8 cellular contexts compared by ENCODE assay signal in genomic region chr1:32741417-32742131, GRCh38. TPM values are rescaled to one million over a fixed set of nuclear protein-coding genes. Genes with fewer than 3 reads are reported as not detected.
DNase-seq lines count a peak whose midpoint lies in the region; ATAC-seq and TF ChIP-seq lines count a peak whose summit lies in the region.

No MANE protein-coding gene starts in this region.

- H3F3A ChIP-seq in neural progenitor cell (ENCODE audit: low read depth) = peaks cover 53% of the 10 kb centered on the region

- H3K27me3 Mint-ChIP-seq in activated T-cell treated with anti-CD3 and anti-CD28 coated beads, Interleukin-2, amount 50 U/mL, for 4 hours (ENCODE audit: low read depth) = peaks cover 20% of the 10 kb centered on the region
- H3K27me3 Mint-ChIP-seq in neural progenitor cell (ENCODE audit: insufficient read depth, low read depth) = peaks cover 17% of the 10 kb centered on the region

- peak; percentile 45 to 56 for ATAC-seq in activated T-cell treated with anti-CD3 and anti-CD28 coated beads, Interleukin-2, amount 50 U/mL, for 4 hours
- ATAC-seq in SK-N-SH treated with all-trans-retinoic acid at 6 μM for 48 hours = peak; percentile 70

- H4K20me1 ChIP-seq in neural progenitor cell (ENCODE audit: low read depth) = peaks cover 14% of the 10 kb centered on the region

- TF ChIP-seq CTCF in fibroblast of mammary gland (conservative IDR thresholded peaks at IDR 0.05; ENCODE audit: control insufficient read depth, insufficient read depth, low read depth, low read length) = no peak
- TF ChIP-seq CTCF in neural progenitor cell (IDR thresholded peaks at IDR 0.05) = peak; percentile 48

- H3K27ac Mint-ChIP-seq in neural progenitor cell = no peak overlapping the region

- no peaks in the 10 kb centered on the region for H3K4me1 Mint-ChIP-seq in activated T-cell treated with anti-CD3 and anti-CD28 coated beads, Interleukin-2, amount 50 U/mL, for 4 hours (ENCODE audit: low read depth)
- peaks cover 31% of the 10 kb centered on the region for H3K4me1 Mint-ChIP-seq in neural progenitor cell

- no peaks in the 10 kb centered on the region for H3K36me3 Mint-ChIP-seq in activated T-cell treated with anti-CD3 and anti-CD28 coated beads, Interleukin-2, amount 50 U/mL, for 4 hours (ENCODE audit: insufficient read depth)
- no peaks in the 10 kb centered on the region for H3K36me3 Mint-ChIP-seq in neural progenitor cell

- H3K4me3 Mint-ChIP-seq in activated T-cell treated with anti-CD3 and anti-CD28 coated beads, Interleukin-2, amount 50 U/mL, for 4 hours = peak overlapping the region; percentile 72
- peak overlapping the region; percentile 89 for H3K4me3 Mint-ChIP-seq in neural progenitor cell

- H3K4me1 ChIP-seq in neural progenitor cell = peaks cover 42% of the 10 kb centered on the region

- H3K9me3 Mint-ChIP-seq in activated T-cell treated with anti-CD3 and anti-CD28 coated beads, Interleukin-2, amount 50 U/mL, for 4 hours = no peaks in the 10 kb centered on the region
- no peaks in the 10 kb centered on the region for H3K9me3 Mint-ChIP-seq in neural progenitor cell

- no peak overlapping the region for H3K9ac ChIP-seq in neural progenitor cell

- peak overlapping the region; percentile 89 for H2AFZ ChIP-seq in neural progenitor cell (replicated peaks)

- H3K27ac ChIP-seq in neural progenitor cell = no peak overlapping the region

- H3K4me3 ChIP-seq in fibroblast of mammary gland (ENCODE audit: control insufficient read depth, low read depth, low read length) (peak overlapping the region; percentile 51), neural progenitor cell (peak overlapping the region; percentile 83)

- no peaks in the 10 kb centered on the region for H3K9me3 ChIP-seq in neural progenitor cell (ENCODE audit: low read depth)

- H3K79me2 ChIP-seq in neural progenitor cell (ENCODE audit: low read depth) = no peaks in the 10 kb centered on the region

- H3K27me3 ChIP-seq in neural progenitor cell = peaks cover 14% of the 10 kb centered on the region

- no peak for DNase-seq in activated T-cell treated with anti-CD3 and anti-CD28 coated beads, Interleukin-2, amount 50 U/mL, for 4 hours
- DNase-seq in activated T-cell treated with anti-CD3 and anti-CD28 coated beads for 4 hours = no peak
- no peak for DNase-seq in fibroblast of mammary gland (ENCODE audit: low read depth)
- DNase-seq in neural progenitor cell (ENCODE audit: low spot score) = peak; percentile 66
- DNase-seq in activated CD4-positive, CD25-positive, alpha-beta regulatory T cell (lab: John Stamatoyannopoulos, UW) = no peak
- no peak for DNase-seq in NCI-H187 treated with DMSO at 0.1 percent for 48 hours (lab: John Stamatoyannopoulos, UW)
- DNase-seq in GF-D8 (lab: John Stamatoyannopoulos, UW) = no peak

- peak overlapping the region; percentile 97 for H3K4me2 ChIP-seq in neural progenitor cell

- H3K36me3 ChIP-seq in neural progenitor cell = no peaks in the 10 kb centered on the region

TF ChIP-seq in SK-N-SH treated with all-trans-retinoic acid at 6 μM for 48 hours, 23 proteins besides CTCF, POLR2A, EP300 and RAD21:
- TF ChIP-seq PPARA (CRISPR knock-in tag; IDR thresholded peaks at IDR 0.05; ENCODE audit: borderline replicate concordance) (no peak), ESRRG (CRISPR knock-in tag; IDR thresholded peaks at IDR 0.05) (no peak), TSHZ2 (CRISPR knock-in tag; IDR thresholded peaks at IDR 0.05) (no peak), CSRNP3 (CRISPR knock-in tag; IDR thresholded peaks at IDR 0.05) (no peak), CREB5 (CRISPR knock-in tag; IDR thresholded peaks at IDR 0.05; ENCODE audit: low read depth) (no peak), ZC3H10 (CRISPR knock-in tag; IDR thresholded peaks at IDR 0.05) (no peak), CSDC2 (CRISPR knock-in tag; IDR thresholded peaks at IDR 0.05) (no peak), ARNTL (CRISPR knock-in tag; IDR thresholded peaks at IDR 0.05; ENCODE audit: borderline replicate concordance, low read depth) (no peak), ZNF8 (CRISPR knock-in tag; IDR thresholded peaks at IDR 0.05) (no peak), SNAI2 (CRISPR knock-in tag; IDR thresholded peaks at IDR 0.05) (no peak), ZFP30 (CRISPR knock-in tag; IDR thresholded peaks at IDR 0.05) (no peak), ISL1 (CRISPR knock-in tag; IDR thresholded peaks at IDR 0.05) (no peak), BACH2 (CRISPR knock-in tag; IDR thresholded peaks at IDR 0.05; ENCODE audit: borderline replicate concordance) (no peak), ZNF565 (CRISPR knock-in tag; conservative IDR thresholded peaks at IDR 0.05; ENCODE audit: low read depth) (no peak), GLIS3 (CRISPR knock-in tag; IDR thresholded peaks at IDR 0.05) (no peak)
- TF ChIP-seq, protein P1, sequence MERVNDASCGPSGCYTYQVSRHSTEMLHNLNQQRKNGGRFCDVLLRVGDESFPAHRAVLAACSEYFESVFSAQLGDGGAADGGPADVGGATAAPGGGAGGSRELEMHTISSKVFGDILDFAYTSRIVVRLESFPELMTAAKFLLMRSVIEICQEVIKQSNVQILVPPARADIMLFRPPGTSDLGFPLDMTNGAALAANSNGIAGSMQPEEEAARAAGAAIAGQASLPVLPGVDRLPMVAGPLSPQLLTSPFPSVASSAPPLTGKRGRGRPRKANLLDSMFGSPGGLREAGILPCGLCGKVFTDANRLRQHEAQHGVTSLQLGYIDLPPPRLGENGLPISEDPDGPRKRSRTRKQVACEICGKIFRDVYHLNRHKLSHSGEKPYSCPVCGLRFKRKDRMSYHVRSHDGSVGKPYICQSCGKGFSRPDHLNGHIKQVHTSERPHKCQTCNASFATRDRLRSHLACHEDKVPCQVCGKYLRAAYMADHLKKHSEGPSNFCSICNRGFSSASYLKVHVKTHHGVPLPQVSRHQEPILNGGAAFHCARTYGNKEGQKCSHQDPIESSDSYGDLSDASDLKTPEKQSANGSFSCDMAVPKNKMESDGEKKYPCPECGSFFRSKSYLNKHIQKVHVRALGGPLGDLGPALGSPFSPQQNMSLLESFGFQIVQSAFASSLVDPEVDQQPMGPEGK (CRISPR knock-in tag; IDR thresholded peaks at IDR 0.05; ENCODE audit: borderline replicate concordance) = no peak

RNA-seq across cellular contexts. Expression of gene SYNC, which starts 39.0 kb away (rescaled TPM):
- total RNA-seq in activated T-cell treated with anti-CD3 and anti-CD28 coated beads, Interleukin-2, amount 50 U/mL, for 4 hours = not detected
- total RNA-seq in neural progenitor cell (ENCODE audit: low replicate concordance) = not detected in 2 replicates
